In genomic region chr20:31573555-31574295, GRCh38 we compare ENCODE assay signal across 8 cellular contexts. TPM values are rescaled to one million over a fixed set of nuclear protein-coding genes. Genes with fewer than 3 reads are reported as not detected.
DNase-seq lines count a peak whose midpoint lies in the region; ATAC-seq, FAIRE-seq and TF ChIP-seq lines count a peak whose summit lies in the region.

No MANE protein-coding gene starts in this region.

- H3K36me3 Mint-ChIP-seq in activated T-helper 17 cell treated with anti-CD3 and anti-CD28 coated beads, Interleukin-2, amount 50 U/mL, for 72 hours (ENCODE audit: low read depth) = peaks cover 18% of the 10 kb centered on the region

- no peak for FAIRE-seq in kidney (lab: Jason Lieb, UNC)

- peak overlapping the region in 1 of 2 donors; percentile 82 for H3K9ac ChIP-seq in kidney (ENCODE audit: low read length in 2 of 2)

- H3K36me3 ChIP-seq in MG63 (peaks cover 17% of the 10 kb centered on the region), kidney (ENCODE audit: control insufficient read depth in 1 of 2, insufficient read depth in 2 of 2, low read length in 2 of 2) (no peaks in the 10 kb centered on the region), tibial artery (no peaks in the 10 kb centered on the region)

- H3K9me3 Mint-ChIP-seq in activated T-helper 17 cell treated with anti-CD3 and anti-CD28 coated beads, Interleukin-2, amount 50 U/mL, for 72 hours = no peaks in the 10 kb centered on the region

- H3K4me3 Mint-ChIP-seq in activated T-helper 17 cell treated with anti-CD3 and anti-CD28 coated beads, Interleukin-2, amount 50 U/mL, for 72 hours = peak overlapping the region; percentile 96

- H3K4me3 ChIP-seq in MG63 (peak overlapping the region; percentile 43), kidney (ENCODE audit: low read length in 2 of 2) (peak overlapping the region; percentile 46 to 71), tibial artery (peak overlapping the region; percentile 59 to 63)

- peaks cover 14% of the 10 kb centered on the region for H3K4me1 Mint-ChIP-seq in activated T-helper 17 cell treated with anti-CD3 and anti-CD28 coated beads, Interleukin-2, amount 50 U/mL, for 72 hours

- ATAC-seq in GM18907 (IDR thresholded peaks at IDR 0.05; ENCODE audit: unreplicated experiment) = peak; percentile 17
- ATAC-seq in activated T-helper 17 cell treated with anti-CD3 and anti-CD28 coated beads, Interleukin-2, amount 50 U/mL, for 72 hours (replicated peaks) = peak; percentile 1

- DNase-seq in MG63 = no peak
- DNase-seq in kidney = no peak
- DNase-seq in tibial artery = no peak
- DNase-seq in KG1 (lab: John Stamatoyannopoulos, UW) = no peak
- DNase-seq in OCI-M1 (lab: John Stamatoyannopoulos, UW) = no peak

- no peaks in the 10 kb centered on the region for H3K27me3 ChIP-seq in MG63
- H3K27me3 ChIP-seq in tibial artery = no peaks in the 10 kb centered on the region

- peak overlapping the region; percentile 100 for H3K27ac ChIP-seq in 22Rv1
- peak overlapping the region; percentile 78 to 93 for H3K27ac ChIP-seq in kidney (ENCODE audit: low read depth in 2 of 2, low read length in 2 of 2)
- H3K27ac ChIP-seq in tibial artery = peak overlapping the region; percentile 87

- intact Hi-C loops in kidney (cut with DNase I) = no loop called here
- intact Hi-C loops in tibial artery (cut with DNase I; ENCODE audit: low total_unique reads) = loop anchor here (2.0 kb wide), 1 partner anchor 31 kb away; the partner anchor contains the start of gene ID1

- H3K4me1 ChIP-seq in kidney (ENCODE audit: control insufficient read depth in 1 of 2, insufficient read depth in 1 of 2, low read depth in 1 of 2, low read length in 2 of 2) (peaks cover 13 to 17% of the 10 kb centered on the region in 2 donors), tibial artery (peaks cover 0 to 36% (median 24%) of the 10 kb centered on the region in 4 donors)

- no peaks in the 10 kb centered on the region for H3K27me3 Mint-ChIP-seq in activated T-helper 17 cell treated with anti-CD3 and anti-CD28 coated beads, Interleukin-2, amount 50 U/mL, for 72 hours

- TF ChIP-seq CTCF in 22Rv1 (IDR thresholded peaks at IDR 0.05) = no peak
- TF ChIP-seq CTCF in kidney (IDR thresholded peaks at IDR 0.05; ENCODE audit: borderline replicate concordance, extremely low read depth, insufficient read depth) = no peak
- no peak for TF ChIP-seq CTCF in tibial artery (IDR thresholded peaks at IDR 0.05)

- H3K9me3 ChIP-seq in MG63 (peaks cover 3% of the 10 kb centered on the region; the same call in 1 of the 2 replicates), kidney (ENCODE audit: control insufficient read depth in 1 of 2, low read length in 2 of 2) (no peaks in the 10 kb centered on the region), tibial artery (no peaks in the 10 kb centered on the region)

- peak overlapping the region; percentile 85 for H3K27ac Mint-ChIP-seq in activated T-helper 17 cell treated with anti-CD3 and anti-CD28 coated beads, Interleukin-2, amount 50 U/mL, for 72 hours

RNA-seq across cellular contexts. Expression of gene ID1, which starts 31.4 kb away (rescaled TPM):
- total RNA-seq in MG63 (2014; rRNA removed; shearing (Covaris generic); ENCODE audit: low replicate concordance) = 363 and 396 TPM in 2 replicates
- total RNA-seq in activated T-helper 17 cell treated with anti-CD3 and anti-CD28 coated beads, Interleukin-2, amount 50 U/mL, for 72 hours = 1 to 10 TPM; 2.9 to 5.3 TPM
- total RNA-seq in kidney = 189 TPM
- polyA plus RNA-seq in kidney (ENCODE audit: insufficient read depth, low read depth, low replicate concordance) = 293 TPM

RNA-seq across cellular contexts. Expression of gene HM13, which starts 59.5 kb away (rescaled TPM):
- 115 and 155 TPM in 2 replicates for total RNA-seq in MG63 (2014; rRNA removed; shearing (Covaris generic); ENCODE audit: low replicate concordance)
- total RNA-seq in activated T-helper 17 cell treated with anti-CD3 and anti-CD28 coated beads, Interleukin-2, amount 50 U/mL, for 72 hours = 100 to 1,000 TPM; 129 to 164 TPM
- total RNA-seq in kidney = 174 TPM
- 154 TPM for polyA plus RNA-seq in kidney (ENCODE audit: insufficient read depth, low read depth, low replicate concordance)

Comparison
In these comparisons a context has a peak if more than half of its experiments do, and no peak if none do; other contexts are left out.
1. RNA of gene ID1, which starts 31.4 kb away (total RNA-seq): 363 to 396 TPM in MG63 and 189 TPM in kidney (single experiment); 2.9 to 5.3 TPM in activated T-helper 17 cell treated with anti-CD3 and anti-CD28 coated beads, Interleukin-2, amount 50 U/mL, for 72 hours; every median in the first group is over 10 times any median in the second.
2. Peak in every context shown above with its lines, with median percentiles within 50 percentile points of each other: H3K27ac ChIP-seq and H3K4me3 ChIP-seq.